8 cellular contexts compared by ENCODE assay signal in the genomic region with DNA sequence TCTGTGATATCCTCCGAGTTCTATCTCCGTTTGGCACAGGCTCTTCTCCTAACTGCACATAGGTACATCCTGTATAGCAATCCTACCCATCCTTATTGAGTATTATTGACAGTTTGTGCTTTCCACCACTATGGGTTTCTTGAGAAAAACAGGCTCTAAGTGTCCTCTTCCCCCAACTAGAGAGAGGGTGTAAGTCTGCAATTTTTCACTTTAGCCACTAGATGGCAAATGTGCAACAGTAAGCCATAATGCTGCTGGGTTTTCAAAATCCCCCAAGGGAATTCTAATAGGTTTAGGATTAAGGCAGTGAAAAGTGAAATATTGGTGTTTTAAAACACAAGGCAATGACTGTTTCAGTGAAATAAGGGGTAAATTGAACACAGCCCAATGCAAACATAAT.
DNase-seq lines count a peak whose midpoint lies in the region; ATAC-seq and TF ChIP-seq lines count a peak whose summit lies in the region.

No MANE protein-coding gene starts in this region.

- H3K27me3 ChIP-seq in spleen (replicated peaks in 1 of 7): peaks cover 0 to 11% (median 0%) of the 10 kb centered on the region in 7 donors

- H3K4me1 ChIP-seq in spleen: no peaks in the 10 kb centered on the region

- no peaks in the 10 kb centered on the region for H3K9me3 ChIP-seq in spleen

- H3K36me3 ChIP-seq in spleen: no peaks in the 10 kb centered on the region

- TF ChIP-seq CTCF in C4-2B (conservative IDR thresholded peaks at IDR 0.05) (peak; percentile 74), spleen (IDR thresholded peaks at IDR 0.05 in 8 of 11, conservative IDR thresholded peaks at IDR 0.05 in 3 of 11) (peak in 7 of 11 experiments; percentile 20 to 61 (median 40))

- TF ChIP-seq POLR2A in erythroblast (IDR thresholded peaks at IDR 0.05; ENCODE audit: low read length) (no peak), spleen (IDR thresholded peaks at IDR 0.05) (no peak)

- intact Hi-C loops in spleen (cut with DNase I; ENCODE audit: low total_unique reads): no loop called here

- WGBS in spleen, 5 donors: 41 to 70% (median 56%) methylated on average over 2 of the region's 2 CpGs

- peak; percentile 88 for DNase-seq in NCI-H82 (lab: John Stamatoyannopoulos, UW)
- peak; percentile 2 to 3 for DNase-seq in erythroblast (lab: John Stamatoyannopoulos, UW)
- DNase-seq in spleen: no peak
- DNase-seq in epidermal melanocyte (ENCODE audit: insufficient read length, low spot score): no peak
- DNase-seq in stimulated activated CD8-positive, alpha-beta memory T cell treated with anti-CD3 and anti-CD28 coated beads, Interleukin-4, amount 100 ng/mL, for 48 hours: no peak

- H3K27ac ChIP-seq in C4-2B (no peak overlapping the region), spleen (no peak overlapping the region)

- ATAC-seq in GM18520 (IDR thresholded peaks at IDR 0.05; ENCODE audit: unreplicated experiment) (peak; percentile 65), HG03039 (IDR thresholded peaks at IDR 0.05; ENCODE audit: unreplicated experiment) (peak; percentile 59)

- no peak overlapping the region for H3K4me3 ChIP-seq in spleen

Comparison
In these comparisons a context has a peak if more than half of its experiments do, and no peak if none do; other contexts are left out.
1. DNase-seq: peak in NCI-H82 (single experiment) and erythroblast (2 of 2); none in spleen (single experiment), epidermal melanocyte (single experiment) and stimulated activated CD8-positive, alpha-beta memory T cell treated with anti-CD3 and anti-CD28 coated beads, Interleukin-4, amount 100 ng/mL, for 48 hours (single experiment).